In genomic region chr20:50380697-50381040, GRCh38 we compare ENCODE assay signal across 10 cellular contexts.
DNase-seq lines count a peak whose midpoint lies in the region; ATAC-seq and TF ChIP-seq lines count a peak whose summit lies in the region.
"Had no signal": no experiment of that assay in that cellular context is flagged by ENCODE, and none has a peak within 500 bp of the region (broad histone marks: within the 10 kb centered on the region; RNA-seq: fewer than 3 reads in every experiment).

No MANE protein-coding gene starts in this region.

- intact Hi-C loops in heart right ventricle (cut with DNase I) (loop anchor here in 6 of 10 donors (2.0 to 10.0 kb wide), 5 partner anchors 32 to 188 kb away; partner anchors contain the start of gene CEBPB (in 3 of the 6)), thyroid gland (cut with DNase I) (no loop called here)

- TF ChIP-seq POLR2A in thyroid gland (IDR thresholded peaks at IDR 0.05), result no peak

- H3K4me3 ChIP-seq in heart right ventricle, result no peak overlapping the region
- H3K4me3 ChIP-seq in thyroid gland (replicated peaks in 1 of 3), result no peak overlapping the region

- H3K9me3 ChIP-seq in heart right ventricle (no peaks in the 10 kb centered on the region), thyroid gland (no peaks in the 10 kb centered on the region)

- no peaks in the 10 kb centered on the region for H3K27me3 ChIP-seq in heart right ventricle
- no peaks in the 10 kb centered on the region for H3K27me3 ChIP-seq in thyroid gland

- H3K4me1 ChIP-seq in heart right ventricle (peaks cover 10 to 71% (median 24%) of the 10 kb centered on the region in 9 donors), thyroid gland (peaks cover 14 to 40% of the 10 kb centered on the region in 2 donors)

- DNase-seq in NCI-H1694 (lab: John Stamatoyannopoulos, UW) (peak; percentile 12), NCI-H1694 treated with DMSO at 0.1 percent for 48 hours (lab: John Stamatoyannopoulos, UW) (no peak), heart right ventricle (no peak), thyroid gland (no peak), MV-4-11 (lab: John Stamatoyannopoulos, UW) (no peak)
- DNase-seq: activated CD8-positive, alpha-beta T cell treated with anti-CD3 and anti-CD28 coated beads, Interleukin-2, amount 10 ng/mL, durations not matched to agents 7 days and 5 days; CD4-positive, CD25-positive, alpha-beta regulatory T cell had no signal

- peak overlapping the region in 3 of 10 donors; percentile 80 to 84 (median 84) for H3K27ac ChIP-seq in heart right ventricle
- H3K27ac ChIP-seq in thyroid gland, result peak overlapping the region in 2 of 3 donors; percentile 68 to 75

- peak; percentile 85 for ATAC-seq in SK-N-SH treated with all-trans-retinoic acid at 6 μM for 48 hours
- no peak for ATAC-seq in heart right ventricle
- no peak for ATAC-seq in HG03196 (IDR thresholded peaks at IDR 0.05; ENCODE audit: unreplicated experiment)
- no peak for ATAC-seq in HG02870 (IDR thresholded peaks at IDR 0.05; ENCODE audit: unreplicated experiment)
- ATAC-seq: activated CD8-positive, alpha-beta T cell treated with anti-CD3 and anti-CD28 coated beads, Interleukin-2, amount 10 ng/mL, durations not matched to agents 7 days and 5 days had no signal

- TF ChIP-seq CTCF in heart right ventricle (IDR thresholded peaks at IDR 0.05) (peak in 8 of 9 donors; percentile 24 to 49 (median 32)), thyroid gland (IDR thresholded peaks at IDR 0.05) (peak in 3 of 6 experiments; percentile 11 to 18 (median 17))

- no peaks in the 10 kb centered on the region for H3K36me3 ChIP-seq in heart right ventricle
- no peaks in the 10 kb centered on the region for H3K36me3 ChIP-seq in thyroid gland

- WGBS in heart right ventricle, 2 donors, result 53% methylated on average over 5 of the region's 5 CpGs
- WGBS in thyroid gland, 2 donors, result 63% methylated on average over 5 of the region's 5 CpGs

TF ChIP-seq in SK-N-SH treated with all-trans-retinoic acid at 6 μM for 48 hours, 23 proteins besides CTCF, POLR2A, EP300 and RAD21:
- TF ChIP-seq GLIS3 (CRISPR knock-in tag; IDR thresholded peaks at IDR 0.05) (no peak), OSR1 (CRISPR knock-in tag; IDR thresholded peaks at IDR 0.05) (no peak), CREB5 (CRISPR knock-in tag; IDR thresholded peaks at IDR 0.05; ENCODE audit: low read depth) (no peak), PATZ1 (CRISPR knock-in tag; IDR thresholded peaks at IDR 0.05; ENCODE audit: borderline replicate concordance) (no peak), ISL1 (CRISPR knock-in tag; IDR thresholded peaks at IDR 0.05) (no peak)
TF ChIP-seq in SK-N-SH treated with all-trans-retinoic acid at 6 μM for 48 hours: peak in this region for 0.
